In genomic region chr2:9678554-9678953, GRCh38 we compare ENCODE assay signal across 32 cellular contexts.
"Had no signal": no experiment of that assay in that cellular context is flagged by ENCODE, and none has a peak within 500 bp of the region (broad histone marks: within the 10 kb centered on the region; RNA-seq: fewer than 3 reads in every experiment).

No MANE protein-coding gene starts in this region.

- H3K4me1 ChIP-seq: ascending aorta, colonic mucosa, parathyroid adenoma, psoas muscle, thyroid gland, upper lobe of right lung had no signal

- H3K4me3 ChIP-seq: ascending aorta, cardiac muscle cell, colonic mucosa, dorsolateral prefrontal cortex, psoas muscle, sigmoid colon, stomach, thyroid gland, upper lobe of right lung had no signal

- H3K4me3 Mint-ChIP-seq: activated CD4-positive, alpha-beta memory T cell treated with anti-CD3 and anti-CD28 coated beads, Interleukin-2, amount 10 ng/mL, durations not matched to agents 7 days and 5 days; activated CD4-positive, alpha-beta T cell treated with anti-CD3 and anti-CD28 coated beads, Interleukin-2, amount 10 ng/mL, durations not matched to agents 7 days and 5 days; activated naive CD4-positive, alpha-beta T cell treated with anti-CD3 and anti-CD28 coated beads, Interleukin-2, amount 10 ng/mL, durations not matched to agents 7 days and 5 days; activated naive CD8-positive, alpha-beta T cell treated with anti-CD3 and anti-CD28 coated beads, Interleukin-2, amount 10 ng/mL, durations not matched to agents 7 days and 5 days; activated T-cell treated with anti-CD3 and anti-CD28 coated beads, Interleukin-2, amount 50 U/mL, for 24 hours; brain; mesothelial cell of epicardium; naive thymus-derived CD4-positive, alpha-beta T cell; stimulated activated naive B cell treated with anti-CD40 and anti-IgM and Interleukin-4, amounts not matched to agents 10 μg/mL and 1 μg/mL and 100 μg/mL, for 72 hours; WTC11 had no signal

- H3K79me2 ChIP-seq: parathyroid adenoma had no signal

- DNase-seq: activated CD4-positive, alpha-beta memory T cell treated with anti-CD3 and anti-CD28 coated beads, Interleukin-2, amount 10 ng/mL, durations not matched to agents 7 days and 5 days; activated CD4-positive, alpha-beta T cell treated with anti-CD3 and anti-CD28 coated beads for 1 hour; activated CD4-positive, alpha-beta T cell treated with anti-CD3 and anti-CD28 coated beads, Interleukin-2, amount 10 ng/mL, durations not matched to agents 7 days and 5 days; activated CD8-positive, alpha-beta memory T cell treated with anti-CD3 and anti-CD28 coated beads, Interleukin-2, amount 50 U/mL, for 48 hours; activated gamma-delta T cell; activated naive CD4-positive, alpha-beta T cell treated with anti-CD3 and anti-CD28 coated beads, Interleukin-2, amount 10 ng/mL, durations not matched to agents 7 days and 5 days; activated naive CD8-positive, alpha-beta T cell treated with anti-CD3 and anti-CD28 coated beads, Interleukin-2, amount 10 ng/mL, durations not matched to agents 7 days and 5 days; activated T-cell treated with anti-CD3 and anti-CD28 coated beads, Interleukin-2, amount 50 U/mL, for 24 hours; cerebellar nuclear complex; colonic mucosa; dorsolateral prefrontal cortex; effector memory CD4-positive, alpha-beta T cell; islet precursor cell; left colon; mammary epithelial cell; naive thymus-derived CD4-positive, alpha-beta T cell; psoas muscle; sigmoid colon; small intestine; stimulated activated CD4-positive, alpha-beta T cell treated with anti-CD3 and anti-CD28 coated beads, Interleukin-1b, Interleukin-23, amount 100 ng/mL, for 48 hours; stimulated activated CD4-positive, alpha-beta T cell treated with anti-CD3 and anti-CD28 coated beads, Interleukin-4, amount 100 ng/mL, for 4 hours; stimulated activated CD8-positive, alpha-beta memory T cell treated with anti-CD3 and anti-CD28 coated beads, Interleukin-4, amount 100 ng/mL, for 48 hours; stimulated activated naive B cell treated with anti-CD40 and anti-IgM and Interleukin-4, amounts not matched to agents 10 μg/mL and 1 μg/mL and 100 μg/mL, for 72 hours; stomach; thyroid gland; upper lobe of right lung had no signal

- H3K9me3 Mint-ChIP-seq: activated T-cell treated with anti-CD3 and anti-CD28 coated beads, Interleukin-2, amount 50 U/mL, for 24 hours; mesothelial cell of epicardium; stimulated activated naive B cell treated with anti-CD40 and anti-IgM and Interleukin-4, amounts not matched to agents 10 μg/mL and 1 μg/mL and 100 μg/mL, for 72 hours; WTC11 had no signal

- H3K9me3 ChIP-seq: ascending aorta, colonic mucosa, psoas muscle, sigmoid colon, stomach, thyroid gland, upper lobe of right lung had no signal

- H3K36me3 Mint-ChIP-seq: activated naive CD8-positive, alpha-beta T cell treated with anti-CD3 and anti-CD28 coated beads, Interleukin-2, amount 10 ng/mL, durations not matched to agents 7 days and 5 days; brain; mesothelial cell of epicardium; stimulated activated naive B cell treated with anti-CD40 and anti-IgM and Interleukin-4, amounts not matched to agents 10 μg/mL and 1 μg/mL and 100 μg/mL, for 72 hours; WTC11 had no signal

- H3K9ac ChIP-seq: parathyroid adenoma had no signal

- H2AFZ ChIP-seq: parathyroid adenoma had no signal

- H3K27me3 ChIP-seq: ascending aorta, cardiac muscle cell, colonic mucosa, dorsolateral prefrontal cortex, sigmoid colon, stomach, thyroid gland, upper lobe of right lung had no signal

- H3K27ac Mint-ChIP-seq: activated CD4-positive, alpha-beta memory T cell treated with anti-CD3 and anti-CD28 coated beads, Interleukin-2, amount 10 ng/mL, durations not matched to agents 7 days and 5 days; activated CD4-positive, alpha-beta T cell treated with anti-CD3 and anti-CD28 coated beads, Interleukin-2, amount 10 ng/mL, durations not matched to agents 7 days and 5 days; activated naive CD4-positive, alpha-beta T cell treated with anti-CD3 and anti-CD28 coated beads, Interleukin-2, amount 10 ng/mL, durations not matched to agents 7 days and 5 days; activated naive CD8-positive, alpha-beta T cell treated with anti-CD3 and anti-CD28 coated beads, Interleukin-2, amount 10 ng/mL, durations not matched to agents 7 days and 5 days; activated T-cell treated with anti-CD3 and anti-CD28 coated beads, Interleukin-2, amount 50 U/mL, for 24 hours; brain; mesothelial cell of epicardium; stimulated activated naive B cell treated with anti-CD40 and anti-IgM and Interleukin-4, amounts not matched to agents 10 μg/mL and 1 μg/mL and 100 μg/mL, for 72 hours; WTC11 had no signal

- ATAC-seq: left colon; naive thymus-derived CD4-positive, alpha-beta T cell; psoas muscle; stimulated activated naive B cell treated with anti-CD40 and anti-IgM and Interleukin-4, amounts not matched to agents 10 μg/mL and 1 μg/mL and 100 μg/mL, for 72 hours; upper lobe of right lung; WTC11 had no signal

- H3K36me3 ChIP-seq: ascending aorta, cardiac muscle cell, colonic mucosa, sigmoid colon, stomach, thyroid gland, upper lobe of right lung had no signal

- H3K27me3 Mint-ChIP-seq: activated CD4-positive, alpha-beta memory T cell treated with anti-CD3 and anti-CD28 coated beads, Interleukin-2, amount 10 ng/mL, durations not matched to agents 7 days and 5 days had no signal
